In genomic region chr1:156602557-156602993, GRCh38 we compare ENCODE assay signal across 1 cellular context.
A peak's percentile ranks its signal among the peaks of the same experiment; 100 is the strongest.
TF ChIP-seq lines count a peak whose summit lies in the region.

No MANE protein-coding gene starts in this region.

TF ChIP-seq in K562, 482 proteins besides CTCF, POLR2A, EP300 and RAD21:
- no peak for TF ChIP-seq CC2D1A (IDR thresholded peaks at IDR 0.05)
- no peak for TF ChIP-seq ZNF77 (CRISPR knock-in tag; IDR thresholded peaks at IDR 0.05)
- TF ChIP-seq MIER1 (IDR thresholded peaks at IDR 0.05; ENCODE audit: low read depth) = 0 out of 2 replicates have a peak, but pooled peaks have one; percentile 53
- no peak for TF ChIP-seq SMC3 (conservative IDR thresholded peaks at IDR 0.05; ENCODE audit: insufficient read depth, low read depth, low read length)
- TF ChIP-seq ELF4 (CRISPR knock-in tag; IDR thresholded peaks at IDR 0.05) = no peak
- peak; percentile 35; the same call in 1 of the 2 replicates for TF ChIP-seq DPF2 (IDR thresholded peaks at IDR 0.05)
- no peak for TF ChIP-seq KAT2B (IDR thresholded peaks at IDR 0.05; ENCODE audit: low read depth, low read length)
- no peak for TF ChIP-seq ZNF668 (CRISPR knock-in tag; IDR thresholded peaks at IDR 0.05)
- no peak for TF ChIP-seq ZNF239 (CRISPR knock-in tag; IDR thresholded peaks at IDR 0.05)
- TF ChIP-seq PTTG1 (tag; IDR thresholded peaks at IDR 0.05; ENCODE audit: low read depth) = no peak
- peak; percentile 66 for TF ChIP-seq ZNF384 (IDR thresholded peaks at IDR 0.05; ENCODE audit: low read depth, low read length)
- TF ChIP-seq NR4A1 (CRISPR knock-in tag; IDR thresholded peaks at IDR 0.05) = no peak
- no peak for TF ChIP-seq NR4A1 (tag; IDR thresholded peaks at IDR 0.05)
- TF ChIP-seq MYBL2 (IDR thresholded peaks at IDR 0.05; ENCODE audit: low read depth) = no peak
- TF ChIP-seq MYBL2 (CRISPR knock-in tag; IDR thresholded peaks at IDR 0.05; ENCODE audit: borderline replicate concordance) = no peak
- TF ChIP-seq BACH1 (tag; IDR thresholded peaks at IDR 0.05) = no peak
- TF ChIP-seq CTBP1 (IDR thresholded peaks at IDR 0.05; ENCODE audit: borderline replicate concordance) = peak; percentile 28; the same call in 1 of the 2 replicates
- peak in 1 of 2 experiments; percentile 64; a peak in 2 of 4 replicates for TF ChIP-seq TEAD1 (CRISPR knock-in tag; IDR thresholded peaks at IDR 0.05)
- no peak for TF ChIP-seq HDAC3 (IDR thresholded peaks at IDR 0.05; ENCODE audit: borderline replicate concordance, partially characterized antibody)
- no peak for TF ChIP-seq CBFA2T2 (conservative IDR thresholded peaks at IDR 0.05)
- no peak for TF ChIP-seq ZBTB8A (IDR thresholded peaks at IDR 0.05; ENCODE audit: partially characterized antibody)
- no peak for TF ChIP-seq ZNF76 (CRISPR knock-in tag; IDR thresholded peaks at IDR 0.05; ENCODE audit: borderline replicate concordance)
- no peak for TF ChIP-seq ZNF212 (CRISPR knock-in tag; IDR thresholded peaks at IDR 0.05)
- no peak for TF ChIP-seq BDP1 (IDR thresholded peaks at IDR 0.05; ENCODE audit: insufficient read depth, insufficient read length)
- no peak for TF ChIP-seq ZKSCAN3 (CRISPR knock-in tag; IDR thresholded peaks at IDR 0.05)
- TF ChIP-seq HEY1 (CRISPR knock-in tag; IDR thresholded peaks at IDR 0.05; ENCODE audit: borderline replicate concordance) = no peak
- no peak for TF ChIP-seq HMGN3 (IDR thresholded peaks at IDR 0.05; ENCODE audit: borderline replicate concordance, extremely low read depth, insufficient read length, low read depth, low read length)
- no peak for TF ChIP-seq CAMTA2 (CRISPR knock-in tag; conservative IDR thresholded peaks at IDR 0.05)
- peak; percentile 38; the same call in 1 of the 2 replicates for TF ChIP-seq TEAD4 (IDR thresholded peaks at IDR 0.05; ENCODE audit: low read length)
- TF ChIP-seq TEAD4 (CRISPR knock-in tag; IDR thresholded peaks at IDR 0.05; ENCODE audit: borderline replicate concordance) = no peak
- peak; percentile 38; the same call in 1 of the 2 replicates for TF ChIP-seq HLTF (IDR thresholded peaks at IDR 0.05)
- no peak for TF ChIP-seq HDAC8 (tag; IDR thresholded peaks at IDR 0.05)
- TF ChIP-seq ARID2 (IDR thresholded peaks at IDR 0.05) = no peak
- TF ChIP-seq MTF1 (CRISPR knock-in tag; IDR thresholded peaks at IDR 0.05; ENCODE audit: borderline replicate concordance) = no peak
- 0 out of 4 replicates have a peak, but pooled peaks of 1 of the 2 experiments have one; percentile 35 for TF ChIP-seq RCOR1 (IDR thresholded peaks at IDR 0.05; ENCODE audit: borderline replicate concordance in 1 of 2, low read depth in 2 of 2, low read length in 2 of 2)
- TF ChIP-seq ZNF3 (CRISPR knock-in tag; IDR thresholded peaks at IDR 0.05) = no peak
- TF ChIP-seq POLR3G (IDR thresholded peaks at IDR 0.05; ENCODE audit: extremely low read depth, insufficient read length, insufficient replicate concordance) = no peak
- TF ChIP-seq SMARCB1 (IDR thresholded peaks at IDR 0.05; ENCODE audit: insufficient read length, low read depth) = no peak
- TF ChIP-seq MLLT1 (IDR thresholded peaks at IDR 0.05) = no peak
- TF ChIP-seq ZNF551 (CRISPR knock-in tag; IDR thresholded peaks at IDR 0.05) = no peak
- no peak for TF ChIP-seq ZNF175 (CRISPR knock-in tag; IDR thresholded peaks at IDR 0.05; ENCODE audit: low read depth)
- no peak for TF ChIP-seq ZNF23 (CRISPR knock-in tag; IDR thresholded peaks at IDR 0.05)
- TF ChIP-seq BMI1 (IDR thresholded peaks at IDR 0.05; ENCODE audit: low read length) = no peak
- no peak for TF ChIP-seq ZBTB33 (CRISPR knock-in tag; IDR thresholded peaks at IDR 0.05)
- TF ChIP-seq ZKSCAN1 (IDR thresholded peaks at IDR 0.05; ENCODE audit: low read depth, low read length) = no peak
- TF ChIP-seq THAP7 (CRISPR knock-in tag; IDR thresholded peaks at IDR 0.05) = no peak
- 0 out of 4 replicates have a peak, but pooled peaks of 1 of the 2 experiments have one; percentile 17 for TF ChIP-seq HDAC1 (IDR thresholded peaks at IDR 0.05)
- TF ChIP-seq TSHZ1 (CRISPR knock-in tag; IDR thresholded peaks at IDR 0.05) = no peak
- TF ChIP-seq FOXA3 (CRISPR knock-in tag; conservative IDR thresholded peaks at IDR 0.05 in 1 of 2, IDR thresholded peaks at IDR 0.05 in 1 of 2) = no peak
- TF ChIP-seq ATF4 (CRISPR knock-in tag; IDR thresholded peaks at IDR 0.05) = no peak
- no peak for TF ChIP-seq SOX6 (IDR thresholded peaks at IDR 0.05)
- no peak for TF ChIP-seq ARID1B (IDR thresholded peaks at IDR 0.05)
- TF ChIP-seq PTBP1 (IDR thresholded peaks at IDR 0.05; ENCODE audit: low read depth, low read length) = no peak
- TF ChIP-seq E2F1 (CRISPR knock-in tag; IDR thresholded peaks at IDR 0.05) = no peak
- TF ChIP-seq SRF (CRISPR knock-in tag; IDR thresholded peaks at IDR 0.05) = peak in 1 of 2 experiments; percentile 75; a peak in 2 of 4 replicates
- TF ChIP-seq SP1 (CRISPR knock-in tag; IDR thresholded peaks at IDR 0.05) = no peak
- peak; percentile 58; the same call in 1 of the 2 replicates for TF ChIP-seq ZNF512 (tag; IDR thresholded peaks at IDR 0.05)
- TF ChIP-seq TFE3 (CRISPR knock-in tag; IDR thresholded peaks at IDR 0.05) = no peak
- no peak for TF ChIP-seq MXD1 (CRISPR knock-in tag; IDR thresholded peaks at IDR 0.05; ENCODE audit: borderline replicate concordance, poor library complexity, severe bottlenecking)
